In genomic region chr10:8054498-8055407, GRCh38 we compare ENCODE assay signal across 1 cellular context.
TF ChIP-seq lines count a peak whose summit lies in the region.

Gene GATA3 (plus strand): TSS chr10:8054688. CDS start chr10:8055656, 968 bp downstream.

TF ChIP-seq in HEK293, 187 proteins besides CTCF, POLR2A, EP300 and RAD21 (continued from another document):
- TF ChIP-seq SCRT2 (tag by site-specific recombination; IDR thresholded peaks at IDR 0.05) = no peak
- TF ChIP-seq ZNF510 (tag by site-specific recombination; IDR thresholded peaks at IDR 0.05; ENCODE audit: insufficient replicate concordance) = peak; percentile 5
- no peak for TF ChIP-seq ZNF707 (tag by site-specific recombination; IDR thresholded peaks at IDR 0.05)
- no peak for TF ChIP-seq ZNF701 (tag by site-specific recombination; IDR thresholded peaks at IDR 0.05)
- TF ChIP-seq ZNF223 (tag by site-specific recombination; IDR thresholded peaks at IDR 0.05) = no peak
- TF ChIP-seq ZEB2 (tag by site-specific recombination; IDR thresholded peaks at IDR 0.05) = peak; percentile 25; the same call in 1 of the 2 replicates
- no peak for TF ChIP-seq KLF1 (tag by site-specific recombination; IDR thresholded peaks at IDR 0.05)
- TF ChIP-seq SP2 (tag by site-specific recombination; IDR thresholded peaks at IDR 0.05) = 0 out of 2 replicates have a peak, but pooled peaks have one; percentile 36
- no peak for TF ChIP-seq ZNF514 (tag by site-specific recombination; IDR thresholded peaks at IDR 0.05)
- no peak; the same call in 1 of the 2 replicates for TF ChIP-seq ZNF335 (tag by site-specific recombination; conservative IDR thresholded peaks at IDR 0.05)
- TF ChIP-seq ZSCAN4 (tag by site-specific recombination; IDR thresholded peaks at IDR 0.05) = no peak
- no peak for TF ChIP-seq ZNF544 (tag by site-specific recombination; IDR thresholded peaks at IDR 0.05)
- no peak for TF ChIP-seq ZNF404 (tag by site-specific recombination; IDR thresholded peaks at IDR 0.05)
- no peak for TF ChIP-seq INSM2 (tag by site-specific recombination; IDR thresholded peaks at IDR 0.05)
- peak; percentile 15; the same call in 1 of the 2 replicates for TF ChIP-seq BCL11B (tag by site-specific recombination; IDR thresholded peaks at IDR 0.05; ENCODE audit: low read depth)
- peak; percentile 17; the same call in 1 of the 2 replicates for TF ChIP-seq ZBTB6 (tag by site-specific recombination; IDR thresholded peaks at IDR 0.05)
- peak; percentile 95 for TF ChIP-seq ZNF596 (tag by site-specific recombination; IDR thresholded peaks at IDR 0.05)
- TF ChIP-seq ZNF843 (tag by site-specific recombination; IDR thresholded peaks at IDR 0.05) = no peak
- TF ChIP-seq OSR2 (tag by site-specific recombination; IDR thresholded peaks at IDR 0.05) = no peak
- TF ChIP-seq ZNF48 (tag by site-specific recombination; IDR thresholded peaks at IDR 0.05) = no peak
- TF ChIP-seq ZNF23 (tag by site-specific recombination; IDR thresholded peaks at IDR 0.05; ENCODE audit: borderline replicate concordance) = no peak
- no peak for TF ChIP-seq HOXD13 (CRISPR knock-in tag; IDR thresholded peaks at IDR 0.05; ENCODE audit: borderline replicate concordance)
- TF ChIP-seq ZNF776 (tag by site-specific recombination; IDR thresholded peaks at IDR 0.05; ENCODE audit: borderline replicate concordance) = no peak
- TF ChIP-seq ZBTB8A (tag by site-specific recombination; IDR thresholded peaks at IDR 0.05) = peak; percentile 3; the same call in 1 of the 2 replicates
- 0 out of 2 replicates have a peak, but pooled peaks have one; percentile 11 for TF ChIP-seq ZBTB11 (tag by site-specific recombination; conservative IDR thresholded peaks at IDR 0.05; ENCODE audit: low read depth)
- TF ChIP-seq ZNF221 (tag by site-specific recombination; IDR thresholded peaks at IDR 0.05; ENCODE audit: borderline replicate concordance) = no peak
- 0 out of 2 replicates have a peak, but pooled peaks have one; percentile 23 for TF ChIP-seq ZBTB1 (tag by site-specific recombination; IDR thresholded peaks at IDR 0.05)
- no peak for TF ChIP-seq ZNF26 (tag by site-specific recombination; IDR thresholded peaks at IDR 0.05)
- TF ChIP-seq ZNF248 (tag by site-specific recombination; IDR thresholded peaks at IDR 0.05) = no peak
- no peak for TF ChIP-seq ZNF416 (tag by site-specific recombination; IDR thresholded peaks at IDR 0.05)
- peak; percentile 51; the same call in 1 of the 2 replicates for TF ChIP-seq KLF8 (tag by site-specific recombination; IDR thresholded peaks at IDR 0.05)
- peak; percentile 18; the same call in 1 of the 2 replicates for TF ChIP-seq SP3 (tag by site-specific recombination; IDR thresholded peaks at IDR 0.05)
- no peak for TF ChIP-seq ZNF623 (tag by site-specific recombination; IDR thresholded peaks at IDR 0.05)
- TF ChIP-seq ZNF398 (tag by site-specific recombination; IDR thresholded peaks at IDR 0.05) = peak; percentile 63
- TF ChIP-seq ZNF138 (tag by site-specific recombination; IDR thresholded peaks at IDR 0.05; ENCODE audit: borderline replicate concordance) = no peak
- no peak; the same call in 1 of the 2 replicates for TF ChIP-seq KLF9 (tag by site-specific recombination; IDR thresholded peaks at IDR 0.05; ENCODE audit: low read depth)
- TF ChIP-seq SP7 (tag by site-specific recombination; IDR thresholded peaks at IDR 0.05) = no peak
- no peak for TF ChIP-seq ZNF423 (tag by site-specific recombination; IDR thresholded peaks at IDR 0.05)
- TF ChIP-seq REPIN1 (tag by site-specific recombination; IDR thresholded peaks at IDR 0.05; ENCODE audit: low read depth) = peak; percentile 66; the same call in 1 of the 2 replicates
- TF ChIP-seq ZNF350 (tag by site-specific recombination; IDR thresholded peaks at IDR 0.05) = no peak
